17 cellular contexts compared by ENCODE assay signal in the genomic region with DNA sequence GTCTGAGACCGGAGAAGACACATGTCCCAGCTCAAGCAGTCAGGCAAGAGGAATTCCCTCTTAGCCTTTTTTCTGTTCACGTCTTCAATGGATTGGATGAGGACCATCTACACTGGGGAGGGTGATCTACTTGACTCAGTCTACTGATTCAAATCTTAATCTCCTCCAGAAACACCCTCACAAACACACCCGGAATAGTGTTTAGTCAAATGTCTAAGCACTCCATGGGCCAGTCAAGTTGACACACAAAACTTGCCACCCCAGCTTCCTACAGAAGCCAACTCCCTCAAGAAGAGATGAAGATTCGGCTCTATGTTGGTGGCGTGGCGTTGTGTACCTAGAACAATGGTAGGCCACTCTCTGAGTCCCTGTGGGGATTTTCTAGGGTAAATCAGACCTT.
"Had no signal": no experiment of that assay in that cellular context is flagged by ENCODE, and none has a peak within 500 bp of the region (broad histone marks: within the 10 kb centered on the region; RNA-seq: fewer than 3 reads in every experiment).

No MANE protein-coding gene starts in this region.

- H3K36me3 Mint-ChIP-seq: natural killer cell treated with Interleukin-12 subunit alpha and Interleukin-12 subunit beta and Interleukin-15 and Interleukin-18, amount 100 ng/mL, for 72 hours; stimulated activated naive B cell treated with anti-CD40 and anti-IgM and Interleukin-4, amounts not matched to agents 10 μg/mL and 1 μg/mL and 100 μg/mL, for 72 hours had no signal

- H3K27ac Mint-ChIP-seq: memory B cell; natural killer cell treated with Interleukin-12 subunit alpha and Interleukin-12 subunit beta and Interleukin-15 and Interleukin-18, amount 100 ng/mL, for 72 hours; progenitor cell of endocrine pancreas; stimulated activated naive B cell treated with anti-CD40 and anti-IgM and Interleukin-4, amounts not matched to agents 10 μg/mL and 1 μg/mL and 100 μg/mL, for 72 hours had no signal

- H3K4me3 Mint-ChIP-seq: memory B cell; naive thymus-derived CD4-positive, alpha-beta T cell; natural killer cell treated with Interleukin-12 subunit alpha and Interleukin-12 subunit beta and Interleukin-15 and Interleukin-18, amount 100 ng/mL, for 72 hours; stimulated activated naive B cell treated with anti-CD40 and anti-IgM and Interleukin-4, amounts not matched to agents 10 μg/mL and 1 μg/mL and 100 μg/mL, for 72 hours had no signal

- H3K9me3 Mint-ChIP-seq: natural killer cell treated with Interleukin-12 subunit alpha and Interleukin-12 subunit beta and Interleukin-15 and Interleukin-18, amount 100 ng/mL, for 72 hours had no signal

- H3K4me1 Mint-ChIP-seq: memory B cell; stimulated activated naive B cell treated with anti-CD40 and anti-IgM and Interleukin-4, amounts not matched to agents 10 μg/mL and 1 μg/mL and 100 μg/mL, for 72 hours had no signal

- ATAC-seq: left colon; left lung; mucosa of descending colon; naive thymus-derived CD4-positive, alpha-beta T cell; natural killer cell treated with Interleukin-12 subunit alpha and Interleukin-12 subunit beta and Interleukin-15 and Interleukin-18, amount 100 ng/mL, for 72 hours; right lobe of liver; stimulated activated naive B cell treated with anti-CD40 and anti-IgM and Interleukin-4, amounts not matched to agents 10 μg/mL and 1 μg/mL and 100 μg/mL, for 72 hours; stimulated activated naive CD8-positive, alpha-beta T cell treated with anti-CD3 and anti-CD28 coated beads, Interleukin-15, Interleukin-2, amounts not matched to agents 100 U/mL and 50 U/mL, for 24 hours had no signal

- DNase-seq: left colon; left lung; midbrain; mucosa of descending colon; naive thymus-derived CD4-positive, alpha-beta T cell; stimulated activated CD4-positive, alpha-beta T cell treated with anti-CD3 and anti-CD28 coated beads, Interleukin-12 subunit alpha, Interleukin-12 subunit beta, amount 100 ng/mL, for 4 hours; stimulated activated CD4-positive, alpha-beta T cell treated with anti-CD3 and anti-CD28 coated beads, Interleukin-15, amount 100 ng/mL, for 24 hours; stimulated activated CD4-positive, alpha-beta T cell treated with anti-CD3 and anti-CD28 coated beads, Interleukin-2, amount 100 ng/mL, for 24 hours; stimulated activated CD4-positive, alpha-beta T cell treated with anti-CD3 and anti-CD28 coated beads, Interleukin-4, amount 100 ng/mL, for 1 hour; stimulated activated naive B cell treated with anti-CD40 and anti-IgM and Interleukin-4, amounts not matched to agents 10 μg/mL and 1 μg/mL and 100 μg/mL, for 72 hours; stimulated activated naive CD8-positive, alpha-beta T cell treated with anti-CD3 and anti-CD28 coated beads, Interleukin-15, Interleukin-2, amounts not matched to agents 100 U/mL and 50 U/mL, for 24 hours; substantia nigra; upper lobe of left lung had no signal
